15 cellular contexts compared by ENCODE assay signal in genomic region chr13:46178821-46179220, GRCh38. TPM values are rescaled to one million over a fixed set of nuclear protein-coding genes. Genes with fewer than 3 reads are reported as not detected.
DNase-seq lines count a peak whose midpoint lies in the region; TF ChIP-seq lines count a peak whose summit lies in the region.
"Had no signal": no experiment of that assay in that cellular context is flagged by ENCODE, and none has a peak within 500 bp of the region (broad histone marks: within the 10 kb centered on the region; RNA-seq: fewer than 3 reads in every experiment).

No MANE protein-coding gene starts in this region.

- no peak for TF ChIP-seq EP300 in transverse colon (IDR thresholded peaks at IDR 0.05; ENCODE audit: low read depth)

- intact Hi-C loops in transverse colon (cut with DNase I; ENCODE audit: low total_unique reads), result no loop called here

- in situ Hi-C loops in transverse colon (cut with MboI; ENCODE audit: low pct_ligation_motif_present in 1 of 4, low pct_unique_long_range_greater_than_20kb in 1 of 4, low sequenced_read_pairs in 3 of 4), result no loop called here

- H3K36me3 Mint-ChIP-seq in activated T-cell treated with anti-CD3 and anti-CD28 coated beads, Interleukin-2, amount 50 U/mL, for 24 hours (ENCODE audit: low read depth), result peaks cover 78% of the 10 kb centered on the region
- no peaks in the 10 kb centered on the region for H3K36me3 Mint-ChIP-seq in endodermal cell (ENCODE audit: low read depth)
- H3K36me3 Mint-ChIP-seq: neural progenitor cell had no signal

- H3K36me3 ChIP-seq in Peyer's patch, result no peaks in the 10 kb centered on the region
- H3K36me3 ChIP-seq in transverse colon, result no peaks in the 10 kb centered on the region
- no peaks in the 10 kb centered on the region for H3K36me3 ChIP-seq in endodermal cell (ENCODE audit: control insufficient read depth, insufficient read depth, low read length)
- H3K36me3 ChIP-seq: gastroesophageal sphincter, neural progenitor cell had no signal

- H3K27ac ChIP-seq in Peyer's patch, result peak overlapping the region in 1 of 4 donors; percentile 86
- peak overlapping the region; percentile 51 to 73 (median 63) for H3K27ac ChIP-seq in transverse colon
- no peak overlapping the region for H3K27ac ChIP-seq in endodermal cell (ENCODE audit: low read depth, low read length)
- H3K27ac ChIP-seq: gastroesophageal sphincter, neural progenitor cell had no signal

- DNase-seq in activated T-cell treated with anti-CD3 and anti-CD28 coated beads, Interleukin-2, amount 50 U/mL, for 24 hours, result no peak
- no peak for DNase-seq in activated T-cell treated with anti-CD3 and anti-CD28 coated beads, Interleukin-2, amount 50 U/mL, for 1 hour
- DNase-seq in Peyer's patch, result no peak
- peak; percentile 38 for DNase-seq in foreskin melanocyte
- no peak for DNase-seq in transverse colon
- no peak for DNase-seq in mucosa of gallbladder (ENCODE audit: low spot score)
- DNase-seq in endodermal cell, result no peak
- DNase-seq in SK-N-DZ (ENCODE audit: low spot score), result no peak
- DNase-seq: DMS79, kidney glomerular epithelial cell, NCI-H1436 had no signal

- peaks cover 69% of the 10 kb centered on the region for H3K4me1 Mint-ChIP-seq in activated T-cell treated with anti-CD3 and anti-CD28 coated beads, Interleukin-2, amount 50 U/mL, for 24 hours (ENCODE audit: low read depth)
- H3K4me1 Mint-ChIP-seq in endodermal cell, result peaks cover 28% of the 10 kb centered on the region
- H3K4me1 Mint-ChIP-seq: neural progenitor cell had no signal

- no peaks in the 10 kb centered on the region for H3K27me3 Mint-ChIP-seq in activated T-cell treated with anti-CD3 and anti-CD28 coated beads, Interleukin-2, amount 50 U/mL, for 24 hours
- peaks cover 4% of the 10 kb centered on the region for H3K27me3 Mint-ChIP-seq in endodermal cell (ENCODE audit: insufficient read depth)

- peak overlapping the region; percentile 98 for H3K27ac Mint-ChIP-seq in activated T-cell treated with anti-CD3 and anti-CD28 coated beads, Interleukin-2, amount 50 U/mL, for 24 hours
- H3K27ac Mint-ChIP-seq in endodermal cell, result no peak overlapping the region
- H3K27ac Mint-ChIP-seq: neural progenitor cell had no signal

- H3K9me3 Mint-ChIP-seq in activated T-cell treated with anti-CD3 and anti-CD28 coated beads, Interleukin-2, amount 50 U/mL, for 24 hours, result no peaks in the 10 kb centered on the region
- no peaks in the 10 kb centered on the region for H3K9me3 Mint-ChIP-seq in endodermal cell
- H3K9me3 Mint-ChIP-seq: neural progenitor cell had no signal

- H3K4me1 ChIP-seq in Peyer's patch, result peaks cover 0 to 22% (median 2%) of the 10 kb centered on the region in 4 donors
- H3K4me1 ChIP-seq in transverse colon, result peaks cover 0 to 10% (median 0%) of the 10 kb centered on the region in 4 donors
- H3K4me1 ChIP-seq in endodermal cell (ENCODE audit: control insufficient read depth, insufficient read depth, low read length), result peaks cover 4% of the 10 kb centered on the region
- H3K4me1 ChIP-seq: gastroesophageal sphincter, neural progenitor cell had no signal

- H3K4me3 Mint-ChIP-seq in activated T-cell treated with anti-CD3 and anti-CD28 coated beads, Interleukin-2, amount 50 U/mL, for 24 hours, result peak overlapping the region; percentile 97
- H3K4me3 Mint-ChIP-seq in endodermal cell, result no peak overlapping the region
- H3K4me3 Mint-ChIP-seq: neural progenitor cell had no signal

- H3K9me3 ChIP-seq in Peyer's patch (no peaks in the 10 kb centered on the region), transverse colon (no peaks in the 10 kb centered on the region), endodermal cell (ENCODE audit: control insufficient read depth, low read length) (no peaks in the 10 kb centered on the region)
- H3K9me3 ChIP-seq: gastroesophageal sphincter had no signal

- H3K4me3 ChIP-seq in Peyer's patch (peak overlapping the region in 3 of 4 donors; percentile 21 to 50 (median 40)), transverse colon (peak overlapping the region in 1 of 4 donors; percentile 23), endodermal cell (ENCODE audit: low read length) (no peak overlapping the region)
- H3K4me3 ChIP-seq: neural progenitor cell had no signal

- TF ChIP-seq POLR2A in Peyer's patch (IDR thresholded peaks at IDR 0.05) (no peak), transverse colon (IDR thresholded peaks at IDR 0.05) (no peak)

- no peak overlapping the region for H3K9ac ChIP-seq in endodermal cell (ENCODE audit: extremely low read depth, low read length, poor library complexity, severe bottlenecking)
- H3K9ac ChIP-seq: neural progenitor cell had no signal

- no peaks in the 10 kb centered on the region for H3K27me3 ChIP-seq in Peyer's patch
- no peaks in the 10 kb centered on the region for H3K27me3 ChIP-seq in transverse colon
- no peaks in the 10 kb centered on the region for H3K27me3 ChIP-seq in endodermal cell (ENCODE audit: control insufficient read depth, insufficient read depth, low read length, poor library complexity, severe bottlenecking)
- H3K27me3 ChIP-seq: gastroesophageal sphincter, neural progenitor cell had no signal

- no peak for TF ChIP-seq CTCF in Peyer's patch (IDR thresholded peaks at IDR 0.05)
- no peak for TF ChIP-seq CTCF in transverse colon (IDR thresholded peaks at IDR 0.05)
- TF ChIP-seq CTCF in endodermal cell (conservative IDR thresholded peaks at IDR 0.05), result no peak

RNA-seq across cellular contexts. Expression of gene LCP1, which starts 3.2 kb away (rescaled TPM):
- 100 to 1,000 TPM in 1 of 4 donors, 10 to 100 TPM in 3; 11.1 to 167 (median 19.2) TPM for total RNA-seq in Peyer's patch
- 10 to 100 TPM in 3 of 4 donors, 1 to 10 TPM in 1; 1.6 to 35.7 (median 26.1) TPM for total RNA-seq in transverse colon
- total RNA-seq in mucosa of gallbladder, result 43.4 TPM
- 10 to 100 TPM in 1 of 2 donors, 1 to 10 TPM in 1; 3.0 to 16.8 TPM for total RNA-seq in endodermal cell
- 1.5 TPM for polyA plus RNA-seq in endodermal cell (2013, experiment 1 of 2)
- 1.5 TPM for polyA plus RNA-seq in endodermal cell (2013, experiment 2 of 2)
- 7.0 and 7.2 TPM in 2 replicates for polyA plus RNA-seq in SK-N-DZ (2014; cell fraction: cytosol; rRNA removed)
- polyA plus RNA-seq in SK-N-DZ (2014; cell fraction: nucleus; rRNA removed), result 2.6 and 5.3 TPM in 2 replicates
- polyA plus RNA-seq: AG04450 had no signal

RNA-seq across cellular contexts. Expression of gene LRRC63, which starts 32.9 kb away (rescaled TPM):
- total RNA-seq in Peyer's patch (under 1 TPM in 1 of 4 donors, not detected in 3; 0.40 TPM), transverse colon (under 1 TPM in 1 of 4 donors, not detected in 3; 0.32 TPM), mucosa of gallbladder (0.69 TPM), endodermal cell (not detected)
- 0.25 TPM for polyA plus RNA-seq in endodermal cell (2013, experiment 1 of 2)
- polyA plus RNA-seq in endodermal cell (2013, experiment 2 of 2), result 0.12 TPM
- polyA plus RNA-seq in SK-N-DZ (2014; cell fraction: cytosol; rRNA removed), result 0.54 and 0.90 TPM in 2 replicates
- 2.0 and 2.4 TPM in 2 replicates for polyA plus RNA-seq in SK-N-DZ (2014; cell fraction: nucleus; rRNA removed)
- total RNA-seq: gastroesophageal sphincter had no signal
- polyA plus RNA-seq: AG04450, urinary bladder had no signal
